In the genomic region with DNA sequence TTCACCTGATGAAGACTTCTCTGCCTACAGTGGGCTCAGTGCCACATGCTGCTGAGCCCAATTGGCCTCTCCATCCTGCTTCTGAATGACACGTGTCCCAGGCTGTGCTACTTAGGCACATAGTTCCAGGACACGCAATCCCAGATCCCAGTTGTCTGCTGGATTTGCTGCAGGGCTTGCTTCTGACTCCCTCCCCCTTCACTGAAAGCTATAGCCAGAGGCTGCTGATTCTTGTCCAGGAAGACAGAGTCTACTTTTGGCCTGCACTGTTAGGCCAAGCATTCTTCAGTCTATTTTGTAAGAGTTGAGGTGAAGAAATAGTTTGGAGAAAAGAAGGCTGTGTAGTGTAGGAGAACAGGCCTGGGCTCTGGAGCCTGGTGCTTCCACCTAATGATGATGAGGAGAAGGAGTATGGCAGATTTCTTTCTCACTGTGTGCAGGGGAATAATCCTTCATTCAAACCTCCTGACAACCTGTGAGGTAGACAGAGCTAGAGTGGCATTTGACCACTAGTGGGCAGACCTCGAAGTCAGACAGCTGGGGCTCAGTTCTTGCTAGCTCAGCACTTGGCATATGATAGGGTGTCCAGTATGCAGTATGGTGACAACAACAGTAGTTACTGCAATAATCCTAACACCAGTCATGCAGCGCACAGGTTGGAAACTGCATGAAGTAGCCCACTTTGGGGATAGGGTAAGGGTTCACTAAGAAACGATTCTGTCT, we compare ENCODE assay signal across 9 cellular contexts. TPM values are rescaled to one million over a fixed set of nuclear protein-coding genes. Genes with fewer than 3 reads are reported as not detected.
DNase-seq lines count a peak whose midpoint lies in the region; ATAC-seq and TF ChIP-seq lines count a peak whose summit lies in the region.
"Had no signal": no experiment of that assay in that cellular context is flagged by ENCODE, and none has a peak within 500 bp of the region (broad histone marks: within the 10 kb centered on the region; RNA-seq: fewer than 3 reads in every experiment).

No MANE protein-coding gene starts in this region.

- no peaks in the 10 kb centered on the region for H3K27me3 Mint-ChIP-seq in endothelial cell (ENCODE audit: unreplicated experiment)
- no peaks in the 10 kb centered on the region for H3K27me3 Mint-ChIP-seq in neural crest cell (ENCODE audit: low read depth)
- H3K27me3 Mint-ChIP-seq: stimulated activated naive CD8-positive, alpha-beta T cell treated with anti-CD3 and anti-CD28 coated beads, Interleukin-15, Interleukin-2, amounts not matched to agents 100 ng/mL and 50 ng/mL, for 24 hours had no signal

- H3K36me3 Mint-ChIP-seq in activated naive CD4-positive, alpha-beta T cell treated with anti-CD3 and anti-CD28 coated beads, Interleukin-2, amount 50 U/mL, for 72 hours: no peaks in the 10 kb centered on the region
- no peaks in the 10 kb centered on the region for H3K36me3 Mint-ChIP-seq in endothelial cell (ENCODE audit: low read depth, unreplicated experiment)
- no peaks in the 10 kb centered on the region for H3K36me3 Mint-ChIP-seq in neural crest cell (ENCODE audit: low read depth)

- H3K4me1 Mint-ChIP-seq in endothelial cell (ENCODE audit: unreplicated experiment): peaks cover 7% of the 10 kb centered on the region
- H3K4me1 Mint-ChIP-seq in neural crest cell: peaks cover 16% of the 10 kb centered on the region

- H3K9me3 Mint-ChIP-seq in activated naive CD4-positive, alpha-beta T cell treated with anti-CD3 and anti-CD28 coated beads, Interleukin-2, amount 50 U/mL, for 72 hours: no peaks in the 10 kb centered on the region
- no peaks in the 10 kb centered on the region for H3K9me3 Mint-ChIP-seq in endothelial cell (ENCODE audit: unreplicated experiment)
- peaks cover 2% of the 10 kb centered on the region for H3K9me3 Mint-ChIP-seq in neural crest cell
- H3K9me3 Mint-ChIP-seq: stimulated activated naive CD8-positive, alpha-beta T cell treated with anti-CD3 and anti-CD28 coated beads, Interleukin-15, Interleukin-2, amounts not matched to agents 100 ng/mL and 50 ng/mL, for 24 hours had no signal

- TF ChIP-seq CTCF in endothelial cell (IDR thresholded peaks at IDR 0.05; ENCODE audit: unreplicated experiment) (peak; percentile 59), neural crest cell (conservative IDR thresholded peaks at IDR 0.05) (peak; percentile 50)

- peak; percentile 45 to 59 for ATAC-seq in activated naive CD4-positive, alpha-beta T cell treated with anti-CD3 and anti-CD28 coated beads, Interleukin-2, amount 50 U/mL, for 72 hours
- no peak for ATAC-seq in HG02884 (IDR thresholded peaks at IDR 0.05; ENCODE audit: unreplicated experiment)

- DNase-seq in activated naive CD4-positive, alpha-beta T cell treated with anti-CD3 and anti-CD28 coated beads, Interleukin-2, amount 50 U/mL, for 72 hours (ENCODE audit: low spot score in 2 of 2): no peak
- no peak for DNase-seq in activated naive CD4-positive, alpha-beta T cell treated with anti-CD3 and anti-CD28 coated beads, Interleukin-2, amount 50 U/mL, for 16 hours
- peak; percentile 1 for DNase-seq in NCI-H2196 treated with DMSO at 0.1 percent for 48 hours (lab: John Stamatoyannopoulos, UW; ENCODE audit: unreplicated experiment)
- peak; percentile 50 for DNase-seq in endothelial cell (ENCODE audit: low spot score)
- DNase-seq in neural crest cell (ENCODE audit: low read depth, low spot score): no peak
- DNase-seq in DMS79 treated with DMSO at 0.1 percent for 48 hours (lab: John Stamatoyannopoulos, UW): no peak
- DNase-seq in mesenteric fat pad (ENCODE audit: low spot score): no peak

- no peak overlapping the region for H3K27ac Mint-ChIP-seq in activated naive CD4-positive, alpha-beta T cell treated with anti-CD3 and anti-CD28 coated beads, Interleukin-2, amount 50 U/mL, for 72 hours
- H3K27ac Mint-ChIP-seq in endothelial cell (ENCODE audit: unreplicated experiment) (no peak overlapping the region), neural crest cell (ENCODE audit: unreplicated experiment) (no peak overlapping the region)
- H3K27ac Mint-ChIP-seq: stimulated activated naive CD8-positive, alpha-beta T cell treated with anti-CD3 and anti-CD28 coated beads, Interleukin-15, Interleukin-2, amounts not matched to agents 100 ng/mL and 50 ng/mL, for 24 hours had no signal

- no peak overlapping the region for H3K4me3 Mint-ChIP-seq in endothelial cell (ENCODE audit: unreplicated experiment)
- no peak overlapping the region for H3K4me3 Mint-ChIP-seq in neural crest cell
- H3K4me3 Mint-ChIP-seq: stimulated activated naive CD8-positive, alpha-beta T cell treated with anti-CD3 and anti-CD28 coated beads, Interleukin-15, Interleukin-2, amounts not matched to agents 100 ng/mL and 50 ng/mL, for 24 hours had no signal

RNA-seq across cellular contexts. Expression of gene ASPN, which starts 19.5 kb away (rescaled TPM):
- not detected for total RNA-seq in activated naive CD4-positive, alpha-beta T cell treated with anti-CD3 and anti-CD28 coated beads, Interleukin-2, amount 50 U/mL, for 72 hours
- not detected for total RNA-seq in endothelial cell (ENCODE audit: unreplicated experiment)
- not detected in 2 replicates for total RNA-seq in neural crest cell
- 4.0 TPM for total RNA-seq in mesenteric fat pad

RNA-seq across cellular contexts. Expression of gene ECM2, which starts 34.0 kb away (rescaled TPM):
- total RNA-seq in activated naive CD4-positive, alpha-beta T cell treated with anti-CD3 and anti-CD28 coated beads, Interleukin-2, amount 50 U/mL, for 72 hours: not detected
- not detected for total RNA-seq in endothelial cell (ENCODE audit: unreplicated experiment)
- not detected in 2 replicates for total RNA-seq in neural crest cell
- 71.3 TPM for total RNA-seq in mesenteric fat pad

Comparison
In these comparisons a context has a peak if more than half of its experiments do, and no peak if none do; other contexts are left out.
1. DNase-seq: peak in NCI-H2196 treated with DMSO at 0.1 percent for 48 hours (single experiment) and endothelial cell (single experiment); none in activated naive CD4-positive, alpha-beta T cell treated with anti-CD3 and anti-CD28 coated beads, Interleukin-2, amount 50 U/mL, for 72 hours (0 of 2), activated naive CD4-positive, alpha-beta T cell treated with anti-CD3 and anti-CD28 coated beads, Interleukin-2, amount 50 U/mL, for 16 hours (single experiment), neural crest cell (single experiment), DMS79 treated with DMSO at 0.1 percent for 48 hours (single experiment) and mesenteric fat pad (single experiment).
2. RNA of gene ECM2, which starts 34.0 kb away (total RNA-seq): 71.3 TPM in mesenteric fat pad (single experiment); not detected in activated naive CD4-positive, alpha-beta T cell treated with anti-CD3 and anti-CD28 coated beads, Interleukin-2, amount 50 U/mL, for 72 hours, not detected in endothelial cell (single experiment) and not detected in neural crest cell; every median in the first group is over 10 times any median in the second.